In genomic region chr4:116585240-116585639, GRCh38 we compare ENCODE assay signal across 16 cellular contexts.
"Had no signal": no experiment of that assay in that cellular context is flagged by ENCODE, and none has a peak within 500 bp of the region (broad histone marks: within the 10 kb centered on the region; RNA-seq: fewer than 3 reads in every experiment).

No MANE protein-coding gene starts in this region.

- ATAC-seq: activated naive CD4-positive, alpha-beta T cell treated with anti-CD3 and anti-CD28 coated beads, Interleukin-2, amount 50 U/mL, for 72 hours; left colon; natural killer cell; right cardiac atrium had no signal

- DNase-seq: activated CD4-positive, alpha-beta T cell treated with anti-CD3 and anti-CD28 coated beads, Interleukin-2, amount 50 U/mL, for 4 hours; activated CD4-positive, CD25-positive, alpha-beta regulatory T cell treated with anti-CD3 and anti-CD28 coated beads, Interleukin-2, amount 50 U/mL, for 72 hours; activated effector memory CD4-positive, alpha-beta T cell treated with Interleukin-2 at 50 U/mL for 16 hours; activated T-cell treated with anti-CD3 and anti-CD28 coated beads, Interleukin-2, amount 50 U/mL, for 1 hour; amygdala; dorsolateral prefrontal cortex; esophagus squamous epithelium; foreskin fibroblast; head of caudate nucleus; left colon; natural killer cell; right cardiac atrium had no signal

- H3K4me1 ChIP-seq: esophagus squamous epithelium, tibial nerve, vagina had no signal

- H3K4me3 ChIP-seq: dorsolateral prefrontal cortex, esophagus squamous epithelium, smooth muscle cell, tibial nerve, vagina had no signal

- H3K27ac ChIP-seq: dorsolateral prefrontal cortex, esophagus squamous epithelium, tibial nerve, vagina had no signal

- H3K36me3 ChIP-seq: esophagus squamous epithelium, tibial nerve, vagina had no signal

- H3K27me3 ChIP-seq: esophagus squamous epithelium, tibial nerve, vagina had no signal

- H3K9me3 ChIP-seq: esophagus squamous epithelium, tibial nerve, vagina had no signal
